In genomic region chr6:2799936-2800527, GRCh38 we compare ENCODE assay signal across 10 cellular contexts. TPM values are rescaled to one million over a fixed set of nuclear protein-coding genes. Genes with fewer than 3 reads are reported as not detected.
DNase-seq lines count a peak whose midpoint lies in the region; ATAC-seq and TF ChIP-seq lines count a peak whose summit lies in the region.
"Had no signal": no experiment of that assay in that cellular context is flagged by ENCODE, and none has a peak within 500 bp of the region (broad histone marks: within the 10 kb centered on the region; RNA-seq: fewer than 3 reads in every experiment).

No MANE protein-coding gene starts in this region.

- H3K27me3 ChIP-seq in neutrophil (no peaks in the 10 kb centered on the region), hepatocyte (no peaks in the 10 kb centered on the region)
- H3K27me3 ChIP-seq: foreskin keratinocyte had no signal

- peak overlapping the region; percentile 26 for H3K4me3 Mint-ChIP-seq in activated CD4-positive, alpha-beta T cell treated with anti-CD3 and anti-CD28 coated beads, Interleukin-2, amount 10 ng/mL, durations not matched to agents 24 days and 14 days
- no peak overlapping the region for H3K4me3 Mint-ChIP-seq in activated CD4-positive, alpha-beta T cell treated with anti-CD3 and anti-CD28 coated beads, Interleukin-2, amount 10 ng/mL, durations not matched to agents 7 days and 5 days
- H3K4me3 Mint-ChIP-seq in T-helper 1 cell treated with Interleukin-12 subunit alpha and Interleukin-12 subunit beta and Interleukin-4 antibody, amounts not matched to agents 30 μg/mL and 1 μg/mL, for 36 hours, result no peak overlapping the region

- H3K9me3 ChIP-seq in neutrophil (no peaks in the 10 kb centered on the region), hepatocyte (ENCODE audit: low read depth) (no peaks in the 10 kb centered on the region)

- no peak for DNase-seq in activated CD4-positive, alpha-beta T cell treated with anti-CD3 and anti-CD28 coated beads, Interleukin-2, amount 10 ng/mL, durations not matched to agents 24 days and 14 days
- no peak for DNase-seq in activated CD4-positive, alpha-beta T cell treated with anti-CD3 and anti-CD28 coated beads, Interleukin-2, amount 10 ng/mL, durations not matched to agents 7 days and 5 days
- DNase-seq in erythroblast (lab: John Stamatoyannopoulos, UW) (peak in 1 of 2 experiments; percentile 42), hepatocyte (ENCODE audit: low spot score) (no peak), EL (no peak)
- DNase-seq: anterior cingulate cortex, foreskin keratinocyte had no signal

- peak; percentile 43 for TF ChIP-seq POLR2A in erythroblast (IDR thresholded peaks at IDR 0.05; ENCODE audit: low read length)

- H3K36me3 ChIP-seq in neutrophil (no peaks in the 10 kb centered on the region), hepatocyte (replicated peaks; ENCODE audit: insufficient read depth, low read depth) (no peaks in the 10 kb centered on the region)

- H3K9me3 Mint-ChIP-seq in activated CD4-positive, alpha-beta T cell treated with anti-CD3 and anti-CD28 coated beads, Interleukin-2, amount 10 ng/mL, durations not matched to agents 24 days and 14 days, result no peaks in the 10 kb centered on the region
- peaks cover 2% of the 10 kb centered on the region for H3K9me3 Mint-ChIP-seq in activated CD4-positive, alpha-beta T cell treated with anti-CD3 and anti-CD28 coated beads, Interleukin-2, amount 10 ng/mL, durations not matched to agents 7 days and 5 days
- no peaks in the 10 kb centered on the region for H3K9me3 Mint-ChIP-seq in T-helper 1 cell treated with Interleukin-12 subunit alpha and Interleukin-12 subunit beta and Interleukin-4 antibody, amounts not matched to agents 30 μg/mL and 1 μg/mL, for 36 hours

- no peaks in the 10 kb centered on the region for H3K9me2 ChIP-seq in hepatocyte (replicated peaks; ENCODE audit: insufficient read depth)

- H3K27ac Mint-ChIP-seq in activated CD4-positive, alpha-beta T cell treated with anti-CD3 and anti-CD28 coated beads, Interleukin-2, amount 10 ng/mL, durations not matched to agents 24 days and 14 days, result peak overlapping the region; percentile 88
- no peak overlapping the region for H3K27ac Mint-ChIP-seq in activated CD4-positive, alpha-beta T cell treated with anti-CD3 and anti-CD28 coated beads, Interleukin-2, amount 10 ng/mL, durations not matched to agents 7 days and 5 days
- peak overlapping the region; percentile 29 for H3K27ac Mint-ChIP-seq in T-helper 1 cell treated with Interleukin-12 subunit alpha and Interleukin-12 subunit beta and Interleukin-4 antibody, amounts not matched to agents 30 μg/mL and 1 μg/mL, for 36 hours

- no peak for TF ChIP-seq CTCF in neutrophil (IDR thresholded peaks at IDR 0.05)
- TF ChIP-seq CTCF in hepatocyte (IDR thresholded peaks at IDR 0.05; ENCODE audit: poor library complexity), result no peak

- WGBS in hepatocyte (ENCODE audit: low lambda C conversion rate, missing lambda C conversion rate), result 75% methylated on average over 11 of the region's 11 CpGs

- H3K4me1 ChIP-seq in neutrophil (ENCODE audit: control insufficient read depth in 1 of 2, insufficient read depth in 1 of 2, low read depth in 1 of 2, low read length in 1 of 2) (peaks cover 90 to 91% of the 10 kb centered on the region in 2 experiments), hepatocyte (ENCODE audit: insufficient read depth) (peaks cover 5% of the 10 kb centered on the region)
- H3K4me1 ChIP-seq: foreskin keratinocyte had no signal

- peaks cover 32% of the 10 kb centered on the region for H3K4me1 Mint-ChIP-seq in activated CD4-positive, alpha-beta T cell treated with anti-CD3 and anti-CD28 coated beads, Interleukin-2, amount 10 ng/mL, durations not matched to agents 24 days and 14 days
- peaks cover 28% of the 10 kb centered on the region for H3K4me1 Mint-ChIP-seq in activated CD4-positive, alpha-beta T cell treated with anti-CD3 and anti-CD28 coated beads, Interleukin-2, amount 10 ng/mL, durations not matched to agents 7 days and 5 days
- H3K4me1 Mint-ChIP-seq in T-helper 1 cell treated with Interleukin-12 subunit alpha and Interleukin-12 subunit beta and Interleukin-4 antibody, amounts not matched to agents 30 μg/mL and 1 μg/mL, for 36 hours (ENCODE audit: low read depth), result peaks cover 29% of the 10 kb centered on the region

- H3K27ac ChIP-seq in neutrophil (peak overlapping the region; percentile 62), hepatocyte (no peak overlapping the region)
- H3K27ac ChIP-seq: foreskin keratinocyte had no signal

- H3K4me3 ChIP-seq in neutrophil (ENCODE audit: low read depth in 1 of 2, low read length in 1 of 2) (no peak overlapping the region), hepatocyte (no peak overlapping the region)

- H3K36me3 Mint-ChIP-seq in activated CD4-positive, alpha-beta T cell treated with anti-CD3 and anti-CD28 coated beads, Interleukin-2, amount 10 ng/mL, durations not matched to agents 24 days and 14 days (ENCODE audit: low read depth), result peaks cover 4% of the 10 kb centered on the region
- H3K36me3 Mint-ChIP-seq in activated CD4-positive, alpha-beta T cell treated with anti-CD3 and anti-CD28 coated beads, Interleukin-2, amount 10 ng/mL, durations not matched to agents 7 days and 5 days (ENCODE audit: low read depth), result no peaks in the 10 kb centered on the region
- peaks cover 5% of the 10 kb centered on the region for H3K36me3 Mint-ChIP-seq in T-helper 1 cell treated with Interleukin-12 subunit alpha and Interleukin-12 subunit beta and Interleukin-4 antibody, amounts not matched to agents 30 μg/mL and 1 μg/mL, for 36 hours (ENCODE audit: low read depth)

- no peak for ATAC-seq in HG03378 (IDR thresholded peaks at IDR 0.05; ENCODE audit: unreplicated experiment)
- ATAC-seq: foreskin keratinocyte had no signal

- H2AFZ ChIP-seq in hepatocyte, result no peak overlapping the region

- intact Hi-C loops in activated CD4-positive, alpha-beta T cell treated with anti-CD3 and anti-CD28 coated beads, Interleukin-2, amount 10 ng/mL, durations not matched to agents 24 days and 14 days (cut with micrococcal nuclease), result no loop called here

- POLR2A ChIA-PET in activated CD4-positive, alpha-beta T cell treated with anti-CD3 and anti-CD28 coated beads, Interleukin-2, amount 10 ng/mL, durations not matched to agents 7 days and 5 days (lab: Charles Lee), result no interaction called here

- H3K4me2 ChIP-seq in hepatocyte, result no peak overlapping the region

- no peaks in the 10 kb centered on the region for H3K27me3 Mint-ChIP-seq in activated CD4-positive, alpha-beta T cell treated with anti-CD3 and anti-CD28 coated beads, Interleukin-2, amount 10 ng/mL, durations not matched to agents 24 days and 14 days
- H3K27me3 Mint-ChIP-seq in activated CD4-positive, alpha-beta T cell treated with anti-CD3 and anti-CD28 coated beads, Interleukin-2, amount 10 ng/mL, durations not matched to agents 7 days and 5 days, result no peaks in the 10 kb centered on the region
- H3K27me3 Mint-ChIP-seq in T-helper 1 cell treated with Interleukin-12 subunit alpha and Interleukin-12 subunit beta and Interleukin-4 antibody, amounts not matched to agents 30 μg/mL and 1 μg/mL, for 36 hours (ENCODE audit: low read depth), result no peaks in the 10 kb centered on the region

- H3K79me2 ChIP-seq in hepatocyte, result peaks cover 3% of the 10 kb centered on the region

- CTCF ChIA-PET in activated CD4-positive, alpha-beta T cell treated with anti-CD3 and anti-CD28 coated beads, Interleukin-2, amount 10 ng/mL, durations not matched to agents 7 days and 5 days (lab: Charles Lee), result interaction anchor here (0.9 to 1.5 kb wide), 3 partner anchors 9 to 42 kb away, joined by 3 to 10 read pairs (median 4); partner anchors contain the start of gene SERPINB1

- H4K20me1 ChIP-seq in hepatocyte (ENCODE audit: insufficient read depth, poor library complexity, severe bottlenecking), result no peaks in the 10 kb centered on the region

RNA-seq across cellular contexts. Expression of gene WRNIP1, which starts 34.8 kb away (rescaled TPM):
- 49.3 and 50.5 TPM in 2 replicates for total RNA-seq in activated CD4-positive, alpha-beta T cell treated with anti-CD3 and anti-CD28 coated beads, Interleukin-2, amount 10 ng/mL, durations not matched to agents 24 days and 14 days
- total RNA-seq in activated CD4-positive, alpha-beta T cell treated with anti-CD3 and anti-CD28 coated beads, Interleukin-2, amount 10 ng/mL, durations not matched to agents 7 days and 5 days, result 10 to 100 TPM; 48.0 to 50.5 TPM
- total RNA-seq in hepatocyte, result 47.6 TPM in 2 replicates
- 44.9 and 54.6 TPM in 2 replicates for polyA plus RNA-seq in hepatocyte

RNA-seq across cellular contexts. Expression of gene SERPINB1, which starts 41.6 kb away (rescaled TPM):
- total RNA-seq in activated CD4-positive, alpha-beta T cell treated with anti-CD3 and anti-CD28 coated beads, Interleukin-2, amount 10 ng/mL, durations not matched to agents 24 days and 14 days, result 76.1 and 79.9 TPM in 2 replicates
- total RNA-seq in activated CD4-positive, alpha-beta T cell treated with anti-CD3 and anti-CD28 coated beads, Interleukin-2, amount 10 ng/mL, durations not matched to agents 7 days and 5 days, result 10 to 100 TPM; 62.8 to 72.8 TPM
- 48.6 and 57.0 TPM in 2 replicates for total RNA-seq in hepatocyte
- polyA plus RNA-seq in hepatocyte, result 45.9 and 56.5 TPM in 2 replicates

RNA-seq across cellular contexts. Expression of gene MYLK4, which starts 49.3 kb away (rescaled TPM):
- total RNA-seq in activated CD4-positive, alpha-beta T cell treated with anti-CD3 and anti-CD28 coated beads, Interleukin-2, amount 10 ng/mL, durations not matched to agents 24 days and 14 days, result 0.07 and 0.14 TPM in 2 replicates
- total RNA-seq in activated CD4-positive, alpha-beta T cell treated with anti-CD3 and anti-CD28 coated beads, Interleukin-2, amount 10 ng/mL, durations not matched to agents 7 days and 5 days, result under 1 TPM; 0.62 to 0.69 TPM
- total RNA-seq in hepatocyte, result 0.28 and 0.43 TPM in 2 replicates
- polyA plus RNA-seq in hepatocyte, result 0.29 and 0.36 TPM in 2 replicates
